In the genomic region with DNA sequence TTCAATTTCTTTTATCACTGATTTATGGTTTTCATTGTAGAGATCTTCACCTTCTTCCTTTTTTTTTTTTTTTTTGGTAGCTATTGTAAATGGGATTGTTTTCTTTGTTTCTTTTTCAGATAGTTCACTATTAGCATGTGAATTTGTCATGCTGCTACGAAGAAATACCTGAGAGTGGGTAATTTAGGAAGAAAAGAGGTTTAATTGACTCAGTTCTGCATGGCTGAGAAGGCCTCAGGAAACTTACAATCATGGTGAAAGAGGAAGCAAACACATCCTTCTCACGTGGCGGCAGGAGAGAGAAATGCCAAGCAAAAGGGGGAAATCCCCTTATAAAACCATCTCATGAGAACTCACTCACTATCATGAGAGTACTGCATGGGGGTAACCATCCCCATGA, we compare ENCODE assay signal across 21 cellular contexts.
"Had no signal": no experiment of that assay in that cellular context is flagged by ENCODE, and none has a peak within 500 bp of the region (broad histone marks: within the 10 kb centered on the region; RNA-seq: fewer than 3 reads in every experiment).

No MANE protein-coding gene starts in this region.

- H3K4me1 ChIP-seq: lower lobe of right lung, pancreas had no signal

- H3K27me3 ChIP-seq: heart right ventricle, pancreas had no signal

- H3K27ac Mint-ChIP-seq: memory B cell; natural killer cell treated with Interleukin-12 subunit alpha and Interleukin-12 subunit beta and Interleukin-15 and Interleukin-18, amount 100 ng/mL, for 72 hours; progenitor cell of endocrine pancreas had no signal

- H3K4me3 ChIP-seq: dorsolateral prefrontal cortex, heart right ventricle, left ventricle myocardium inferior, lower lobe of right lung, pancreas had no signal

- H3K4me3 Mint-ChIP-seq: memory B cell; natural killer cell treated with Interleukin-12 subunit alpha and Interleukin-12 subunit beta and Interleukin-15 and Interleukin-18, amount 100 ng/mL, for 72 hours had no signal

- H3K9me3 ChIP-seq: lower lobe of right lung, pancreas had no signal

- DNase-seq: cortex of kidney; dorsolateral prefrontal cortex; effector CD8-positive, alpha-beta T cell; heart right ventricle; hypothalamus; kidney; left cardiac atrium; left ventricle myocardium inferior; lower lobe of right lung; midbrain; occipital lobe; pancreas; right cardiac atrium; small intestine; stimulated activated CD4-positive, alpha-beta T cell treated with anti-CD3 and anti-CD28 coated beads, Interleukin-12 subunit alpha, Interleukin-12 subunit beta, amount 100 ng/mL, for 4 hours; stimulated activated naive CD4-positive, alpha-beta T cell treated with Interleukin-2 at 50 U/mL for 16 hours; trophoblast cell had no signal

- ATAC-seq: esophagus mucosa; heart right ventricle; left cardiac atrium; lower lobe of right lung; natural killer cell treated with Interleukin-12 subunit alpha and Interleukin-12 subunit beta and Interleukin-15 and Interleukin-18, amount 100 ng/mL, for 72 hours; pancreas; right cardiac atrium had no signal

- H3K27ac ChIP-seq: dorsolateral prefrontal cortex, heart right ventricle, left ventricle myocardium inferior, lower lobe of right lung, pancreas had no signal

- H3K36me3 ChIP-seq: heart right ventricle, left ventricle myocardium inferior, lower lobe of right lung, pancreas had no signal

- H3K4me1 Mint-ChIP-seq: memory B cell had no signal

- H3K36me3 Mint-ChIP-seq: memory B cell had no signal

- H3K27me3 Mint-ChIP-seq: progenitor cell of endocrine pancreas had no signal
